8 cellular contexts compared by ENCODE assay signal in genomic region chr6:27839303-27840081, GRCh38.
DNase-seq lines count a peak whose midpoint lies in the region; ATAC-seq and TF ChIP-seq lines count a peak whose summit lies in the region.

No MANE protein-coding gene starts in this region.

- no peaks in the 10 kb centered on the region for H3K9me3 ChIP-seq in iPS DF 6.9 (ENCODE audit: control insufficient read depth, insufficient read depth, low read length)
- no peaks in the 10 kb centered on the region for H3K9me3 ChIP-seq in T-helper 17 cell (ENCODE audit: control insufficient read depth, low read length, poor library complexity, severe bottlenecking)

- no peaks in the 10 kb centered on the region for H3K4me1 ChIP-seq in iPS DF 6.9 (ENCODE audit: control insufficient read depth, insufficient read depth, low read length)

- no peaks in the 10 kb centered on the region for H3K9me3 Mint-ChIP-seq in stimulated activated naive B cell treated with anti-CD40 and anti-IgM and Interleukin-4, amounts not matched to agents 10 μg/mL and 1 μg/mL and 100 μg/mL, for 72 hours
- no peaks in the 10 kb centered on the region for H3K9me3 Mint-ChIP-seq in activated T-helper 1 cell treated with anti-CD3 and anti-CD28 coated beads, Interleukin-12 subunit alpha, Interleukin-12 subunit beta, Interleukin-2, Interleukin-4 antibody, amounts not matched to agents 30 ng/mL and 10 ng/mL and 1 ng/mL, durations not matched to agents 14 hours and 24 hours and 36 hours

- no peaks in the 10 kb centered on the region for H3K27me3 Mint-ChIP-seq in stimulated activated naive B cell treated with anti-CD40 and anti-IgM and Interleukin-4, amounts not matched to agents 10 μg/mL and 1 μg/mL and 100 μg/mL, for 72 hours
- no peaks in the 10 kb centered on the region for H3K27me3 Mint-ChIP-seq in activated T-helper 1 cell treated with anti-CD3 and anti-CD28 coated beads, Interleukin-12 subunit alpha, Interleukin-12 subunit beta, Interleukin-2, Interleukin-4 antibody, amounts not matched to agents 30 ng/mL and 10 ng/mL and 1 ng/mL, durations not matched to agents 14 hours and 24 hours and 36 hours (ENCODE audit: insufficient read depth)
- peaks cover 13% of the 10 kb centered on the region for H3K27me3 Mint-ChIP-seq in T-helper 17 cell

- no peak overlapping the region for H3K4me3 Mint-ChIP-seq in stimulated activated naive B cell treated with anti-CD40 and anti-IgM and Interleukin-4, amounts not matched to agents 10 μg/mL and 1 μg/mL and 100 μg/mL, for 72 hours
- H3K4me3 Mint-ChIP-seq in activated T-helper 1 cell treated with anti-CD3 and anti-CD28 coated beads, Interleukin-12 subunit alpha, Interleukin-12 subunit beta, Interleukin-2, Interleukin-4 antibody, amounts not matched to agents 30 ng/mL and 10 ng/mL and 1 ng/mL, durations not matched to agents 14 hours and 24 hours and 36 hours = no peak overlapping the region
- H3K4me3 Mint-ChIP-seq in T-helper 17 cell = no peak overlapping the region

- no peaks in the 10 kb centered on the region for H3K36me3 ChIP-seq in iPS DF 6.9 (ENCODE audit: control insufficient read depth, insufficient read depth, low read length)

- peak overlapping the region; percentile 86 for H3K27ac Mint-ChIP-seq in stimulated activated naive B cell treated with anti-CD40 and anti-IgM and Interleukin-4, amounts not matched to agents 10 μg/mL and 1 μg/mL and 100 μg/mL, for 72 hours
- no peak overlapping the region for H3K27ac Mint-ChIP-seq in activated T-helper 1 cell treated with anti-CD3 and anti-CD28 coated beads, Interleukin-12 subunit alpha, Interleukin-12 subunit beta, Interleukin-2, Interleukin-4 antibody, amounts not matched to agents 30 ng/mL and 10 ng/mL and 1 ng/mL, durations not matched to agents 14 hours and 24 hours and 36 hours
- no peak overlapping the region for H3K27ac Mint-ChIP-seq in T-helper 17 cell

- intact Hi-C loops in activated T-helper 1 cell treated with anti-CD3 and anti-CD28 coated beads, Interleukin-12 subunit alpha, Interleukin-12 subunit beta, Interleukin-2, Interleukin-4 antibody, amounts not matched to agents 30 ng/mL and 10 ng/mL and 1 ng/mL, durations not matched to agents 14 hours and 24 hours and 36 hours (cut with micrococcal nuclease) = loop anchor here (5.0 kb wide), 2 partner anchors 498 to 1807 kb away; partner anchors contain the start of gene ZSCAN31

- no peak for ATAC-seq in stimulated activated naive B cell treated with anti-CD40 and anti-IgM and Interleukin-4, amounts not matched to agents 10 μg/mL and 1 μg/mL and 100 μg/mL, for 72 hours (replicated peaks)
- ATAC-seq in T-helper 17 cell = no peak

- no peak for TF ChIP-seq CTCF in WI38 (IDR thresholded peaks at IDR 0.05; ENCODE audit: low read depth, low read length)

- H3K27ac ChIP-seq in iPS DF 6.9 (ENCODE audit: low read length) = no peak overlapping the region

- no CpG with 5 or more reads among the region's 21 CpGs for WGBS in iPS DF 6.9 (ENCODE audit: insufficient coverage, insufficient read length)

- DNase-seq in activated CD4-positive, alpha-beta T cell treated with anti-CD3 and anti-CD28 coated beads for 48 hours = peak; percentile 43
- DNase-seq in activated CD4-positive, alpha-beta T cell treated with anti-CD3 and anti-CD28 coated beads, Interleukin-2, amount 50 U/mL, for 1 hour = no peak
- peak; percentile 63 for DNase-seq in LoVo (ENCODE audit: low spot score)
- DNase-seq in iPS DF 6.9 (ENCODE audit: low read depth, low spot score) = no peak
- no peak for DNase-seq in stimulated activated naive B cell treated with anti-CD40 and anti-IgM and Interleukin-4, amounts not matched to agents 10 μg/mL and 1 μg/mL and 100 μg/mL, for 72 hours
- no peak for DNase-seq in activated T-helper 1 cell treated with anti-CD3 and anti-CD28 coated beads, Interleukin-12 subunit alpha, Interleukin-12 subunit beta, Interleukin-2, Interleukin-4 antibody, amounts not matched to agents 30 ng/mL and 10 ng/mL and 1 ng/mL, durations not matched to agents 14 hours and 24 hours and 36 hours (ENCODE audit: low spot score)
- no peak for DNase-seq in T-helper 17 cell

- peaks cover 17 to 29% of the 10 kb centered on the region in 2 donors for H3K36me3 Mint-ChIP-seq in stimulated activated naive B cell treated with anti-CD40 and anti-IgM and Interleukin-4, amounts not matched to agents 10 μg/mL and 1 μg/mL and 100 μg/mL, for 72 hours
- H3K36me3 Mint-ChIP-seq in activated T-helper 1 cell treated with anti-CD3 and anti-CD28 coated beads, Interleukin-12 subunit alpha, Interleukin-12 subunit beta, Interleukin-2, Interleukin-4 antibody, amounts not matched to agents 30 ng/mL and 10 ng/mL and 1 ng/mL, durations not matched to agents 14 hours and 24 hours and 36 hours (ENCODE audit: low read depth) = peaks cover 2% of the 10 kb centered on the region
- H3K36me3 Mint-ChIP-seq in T-helper 17 cell (ENCODE audit: low read depth) = peaks cover 2% of the 10 kb centered on the region

- H3K4me1 Mint-ChIP-seq in stimulated activated naive B cell treated with anti-CD40 and anti-IgM and Interleukin-4, amounts not matched to agents 10 μg/mL and 1 μg/mL and 100 μg/mL, for 72 hours = peaks cover 14 to 15% of the 10 kb centered on the region in 2 donors
- H3K4me1 Mint-ChIP-seq in activated T-helper 1 cell treated with anti-CD3 and anti-CD28 coated beads, Interleukin-12 subunit alpha, Interleukin-12 subunit beta, Interleukin-2, Interleukin-4 antibody, amounts not matched to agents 30 ng/mL and 10 ng/mL and 1 ng/mL, durations not matched to agents 14 hours and 24 hours and 36 hours (ENCODE audit: low read depth) = peaks cover 25% of the 10 kb centered on the region
- peaks cover 20% of the 10 kb centered on the region for H3K4me1 Mint-ChIP-seq in T-helper 17 cell

- peak overlapping the region; percentile 76 for H3K4me3 ChIP-seq in WI38 (ENCODE audit: low read depth, low read length)
- peak overlapping the region; percentile 76; the same call in 1 of the 2 replicates for H3K4me3 ChIP-seq in iPS DF 6.9 (ENCODE audit: low read length)

- H3K27me3 ChIP-seq in iPS DF 6.9 (ENCODE audit: control insufficient read depth, insufficient read depth, low read length) = no peaks in the 10 kb centered on the region

Comparison
In these comparisons a context has a peak if more than half of its experiments do, and no peak if none do; other contexts are left out.
1. DNase-seq: peak in activated CD4-positive, alpha-beta T cell treated with anti-CD3 and anti-CD28 coated beads for 48 hours (single experiment) and LoVo (single experiment); none in activated CD4-positive, alpha-beta T cell treated with anti-CD3 and anti-CD28 coated beads, Interleukin-2, amount 50 U/mL, for 1 hour (single experiment), iPS DF 6.9 (single experiment), stimulated activated naive B cell treated with anti-CD40 and anti-IgM and Interleukin-4, amounts not matched to agents 10 μg/mL and 1 μg/mL and 100 μg/mL, for 72 hours (single experiment), activated T-helper 1 cell treated with anti-CD3 and anti-CD28 coated beads, Interleukin-12 subunit alpha, Interleukin-12 subunit beta, Interleukin-2, Interleukin-4 antibody, amounts not matched to agents 30 ng/mL and 10 ng/mL and 1 ng/mL, durations not matched to agents 14 hours and 24 hours and 36 hours (single experiment) and T-helper 17 cell (0 of 3).